Comparison of ENCODE assay signal across 18 cellular contexts in the genomic region with DNA sequence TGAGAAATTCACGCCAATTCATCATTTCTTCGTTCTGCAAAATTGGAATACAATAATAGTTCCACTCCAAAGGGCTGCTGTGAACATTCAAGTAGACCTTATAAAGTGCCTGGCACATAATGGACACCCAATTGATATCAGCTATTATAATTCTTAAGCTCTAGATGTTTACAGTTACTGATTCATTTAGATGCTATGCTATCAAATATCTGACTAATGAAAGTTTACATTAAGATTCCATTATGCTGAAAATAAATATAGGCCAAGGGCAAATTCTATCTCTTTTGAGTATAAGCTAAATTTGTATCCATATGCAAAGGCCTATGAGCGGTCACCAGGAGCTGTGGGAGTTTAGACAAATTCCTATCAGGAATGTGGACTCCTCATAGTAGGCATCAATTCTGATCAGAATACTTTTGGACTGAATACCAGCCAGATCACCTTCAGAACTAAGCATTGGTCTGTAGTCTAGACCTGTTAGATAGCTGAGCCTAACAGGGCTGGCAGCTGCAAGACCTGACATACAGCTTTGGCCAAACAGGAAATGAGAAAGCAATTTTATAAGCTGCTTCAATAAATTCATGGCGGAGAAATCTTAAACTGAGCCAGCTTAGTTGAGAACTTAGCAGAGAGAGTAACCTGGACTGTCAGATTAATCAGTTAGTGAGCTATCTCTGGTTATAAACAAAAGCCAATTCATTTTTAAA.
DNase-seq lines count a peak whose midpoint lies in the region; ATAC-seq, FAIRE-seq and TF ChIP-seq lines count a peak whose summit lies in the region.
"Had no signal": no experiment of that assay in that cellular context is flagged by ENCODE, and none has a peak within 500 bp of the region (broad histone marks: within the 10 kb centered on the region; RNA-seq: fewer than 3 reads in every experiment).

No MANE protein-coding gene starts in this region.

- POLR2A ChIA-PET in A549 (lab: Yijun Ruan, JAX) = no interaction called here

- no peak for TF ChIP-seq RAD21 in A549 (conservative IDR thresholded peaks at IDR 0.05 in 1 of 2, IDR thresholded peaks at IDR 0.05 in 1 of 2)

- TF ChIP-seq POLR2A in A549 (IDR thresholded peaks at IDR 0.05; ENCODE audit: low read length) (no peak), GM18505 (IDR thresholded peaks at IDR 0.05; ENCODE audit: borderline replicate concordance, extremely low read depth, insufficient read depth, insufficient read length) (no peak)

- WGBS in A549 (ENCODE audit: missing lambda C conversion rate) = 57% methylated on average over 4 of the region's 4 CpGs

- no peak overlapping the region for H3K4me2 ChIP-seq in A549

- no peaks in the 10 kb centered on the region for H3K4me1 ChIP-seq in A549
- H3K4me1 ChIP-seq: HAP-1, Peyer's patch had no signal

- TF ChIP-seq CTCF in A549 (IDR thresholded peaks at IDR 0.05) (no peak), C4-2B (conservative IDR thresholded peaks at IDR 0.05) (no peak), VCaP (conservative IDR thresholded peaks at IDR 0.05) (no peak)

- DNase-seq in A549 (ENCODE audit: low read depth in 1 of 2, low spot score in 1 of 2) = no peak
- DNase-seq in MG63 = peak; percentile 14
- DNase-seq in DMS 273 treated with DMSO at 0.1 percent for 48 hours (lab: John Stamatoyannopoulos, UW) = no peak
- DNase-seq: CD8-positive, alpha-beta memory T cell; DMS79; Karpas-422; NCI-H1694 treated with DMSO at 0.1 percent for 48 hours; NCI-H526; Peyer's patch; SHP77; T-helper 17 cell had no signal

- H3K27me3 ChIP-seq in MG63 = no peaks in the 10 kb centered on the region
- H3K27me3 ChIP-seq: Peyer's patch had no signal

- no peaks in the 10 kb centered on the region for H3K9me3 ChIP-seq in A549
- H3K9me3 ChIP-seq in MG63 = no peaks in the 10 kb centered on the region
- H3K9me3 ChIP-seq: HAP-1, Peyer's patch had no signal

- no peaks in the 10 kb centered on the region for H3K36me3 ChIP-seq in MG63
- H3K36me3 ChIP-seq: HAP-1, Peyer's patch had no signal

- no peak for TF ChIP-seq EP300 in A549 (IDR thresholded peaks at IDR 0.05)

- ATAC-seq in A549 = no peak
- ATAC-seq in GM21360 (IDR thresholded peaks at IDR 0.05; ENCODE audit: unreplicated experiment) = no peak
- no peak for ATAC-seq in GM18505 (IDR thresholded peaks at IDR 0.05; ENCODE audit: unreplicated experiment)
- ATAC-seq: GM12878, T-helper 17 cell had no signal

- FAIRE-seq in A549 (lab: Jason Lieb, UNC) = peak; percentile 56
- FAIRE-seq: GM12878, GM19239 had no signal

- CTCF ChIA-PET in A549 (lab: Yijun Ruan, JAX) = no interaction called here

- H3K27ac ChIP-seq in A549 = no peak overlapping the region
- peak overlapping the region; percentile 28; the same call in 1 of the 2 replicates for H3K27ac ChIP-seq in C4-2B
- H3K27ac ChIP-seq in VCaP = peak overlapping the region; percentile 87
- H3K27ac ChIP-seq: Peyer's patch had no signal

- H3K4me3 ChIP-seq in A549 = no peak overlapping the region
- no peak overlapping the region for H3K4me3 ChIP-seq in MG63
- H3K4me3 ChIP-seq: GM12878, HAP-1, Peyer's patch had no signal

TF ChIP-seq in A549, 52 proteins besides CTCF, POLR2A, EP300 and RAD21:
- TF ChIP-seq CHD4 (IDR thresholded peaks at IDR 0.05; ENCODE audit: borderline replicate concordance) = no peak
- no peak for TF ChIP-seq FOSB (CRISPR knock-in tag; IDR thresholded peaks at IDR 0.05)
- TF ChIP-seq ZNF302 (CRISPR knock-in tag; IDR thresholded peaks at IDR 0.05) = no peak
- TF ChIP-seq EHMT2 (IDR thresholded peaks at IDR 0.05; ENCODE audit: low read depth) = no peak
- TF ChIP-seq CHD2 (IDR thresholded peaks at IDR 0.05; ENCODE audit: low read length, partially characterized antibody) = no peak
- no peak for TF ChIP-seq MYC (IDR thresholded peaks at IDR 0.05; ENCODE audit: borderline replicate concordance, low read length)
- TF ChIP-seq HDAC2 (IDR thresholded peaks at IDR 0.05) = no peak
- TF ChIP-seq POLR2AphosphoS2 (conservative IDR thresholded peaks at IDR 0.05; ENCODE audit: low read length) = no peak
- no peak for TF ChIP-seq MAFK (IDR thresholded peaks at IDR 0.05; ENCODE audit: partially characterized antibody)

Comparison
In these comparisons a context has a peak if more than half of its experiments do, and no peak if none do; other contexts are left out.
1. H3K27ac ChIP-seq: peak in C4-2B (single experiment) and VCaP (single experiment); none in A549 (0 of 2).